Comparison of ENCODE assay signal across 9 cellular contexts in the genomic region with DNA sequence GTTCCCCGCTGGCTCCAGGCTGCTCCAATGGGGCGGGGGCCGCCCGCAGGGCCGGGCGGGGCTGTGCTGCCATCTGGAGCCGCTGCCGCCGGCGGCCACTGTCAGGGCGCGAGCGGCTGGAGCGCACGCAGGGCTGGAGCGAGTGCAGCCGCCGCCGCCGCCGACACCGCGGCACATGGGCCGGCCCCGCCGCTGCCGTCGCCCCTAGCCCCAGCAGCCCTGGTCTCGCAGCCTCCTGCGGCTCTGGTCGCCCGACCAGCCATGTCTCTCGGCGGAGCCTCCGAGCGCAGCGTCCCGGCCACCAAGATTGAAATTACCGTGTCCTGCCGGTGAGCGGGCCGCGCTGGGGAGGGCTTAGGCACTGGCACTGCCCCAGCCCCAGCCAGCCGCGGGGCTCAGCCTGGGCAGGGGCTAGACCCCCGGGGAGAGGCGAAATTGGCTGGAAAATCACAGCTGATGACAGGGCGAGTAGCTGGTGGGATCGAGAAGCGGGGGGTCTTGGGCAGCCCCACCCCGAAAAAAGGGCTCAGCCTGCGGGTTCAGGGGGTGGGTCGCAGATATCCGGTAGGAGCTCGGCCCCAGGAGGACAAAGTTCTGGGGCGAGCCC. TPM values are rescaled to one million over a fixed set of nuclear protein-coding genes. Genes with fewer than 3 reads are reported as not detected.
DNase-seq lines count a peak whose midpoint lies in the region; ATAC-seq and TF ChIP-seq lines count a peak whose summit lies in the region.
"Had no signal": no experiment of that assay in that cellular context is flagged by ENCODE, and none has a peak within 500 bp of the region (broad histone marks: within the 10 kb centered on the region; RNA-seq: fewer than 3 reads in every experiment).

A gene with protein sequence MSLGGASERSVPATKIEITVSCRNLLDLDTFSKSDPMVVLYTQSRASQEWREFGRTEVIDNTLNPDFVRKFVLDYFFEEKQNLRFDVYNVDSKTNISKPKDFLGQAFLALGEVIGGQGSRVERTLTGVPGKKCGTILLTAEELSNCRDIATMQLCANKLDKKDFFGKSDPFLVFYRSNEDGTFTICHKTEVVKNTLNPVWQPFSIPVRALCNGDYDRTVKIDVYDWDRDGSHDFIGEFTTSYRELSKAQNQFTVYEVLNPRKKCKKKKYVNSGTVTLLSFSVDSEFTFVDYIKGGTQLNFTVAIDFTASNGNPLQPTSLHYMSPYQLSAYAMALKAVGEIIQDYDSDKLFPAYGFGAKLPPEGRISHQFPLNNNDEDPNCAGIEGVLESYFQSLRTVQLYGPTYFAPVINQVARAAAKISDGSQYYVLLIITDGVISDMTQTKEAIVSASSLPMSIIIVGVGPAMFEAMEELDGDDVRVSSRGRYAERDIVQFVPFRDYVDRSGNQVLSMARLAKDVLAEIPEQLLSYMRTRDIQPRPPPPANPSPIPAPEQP (plus strand): TSS at position 98 of the 607 bp plus-strand sequence. CDS start 164 bp downstream, at position 262.

- no peak for ATAC-seq in GM21737 (IDR thresholded peaks at IDR 0.05; ENCODE audit: unreplicated experiment)

- H3K23me2 ChIP-seq in H9 (ENCODE audit: insufficient read length, low read depth, low read length, poor library complexity, severe bottlenecking) = peaks cover 11% of the 10 kb centered on the region

- H2BK12ac ChIP-seq in H9 (ENCODE audit: insufficient read length, low read depth, low read length) = no peak within 1 kb of the TSS

- H2BK20ac ChIP-seq in H9 (ENCODE audit: low read depth, low read length, poor library complexity, severe bottlenecking) = no peak within 1 kb of the TSS

- H3K9ac ChIP-seq in H9 (ENCODE audit: extremely low read depth, insufficient read length, low read length) (no peak within 1 kb of the TSS), duodenal mucosa (ENCODE audit: low read depth in 1 of 2, low read length in 2 of 2) (no peak within 1 kb of the TSS), mesendoderm (ENCODE audit: low read length) (no peak within 1 kb of the TSS)
- H3K9ac ChIP-seq: KMS-11 had no signal

- no peak within 1 kb of the TSS for H2BK5ac ChIP-seq in H9 (ENCODE audit: insufficient read length, low read length)
- H2BK5ac ChIP-seq in mesendoderm (ENCODE audit: low read length) = no peak within 1 kb of the TSS

- H3K9me3 ChIP-seq in H9 (ENCODE audit: control insufficient read depth, low read depth, low read length) (no peaks in the 10 kb centered on the region), duodenal mucosa (ENCODE audit: control insufficient read depth in 1 of 2, low read length in 2 of 2) (no peaks in the 10 kb centered on the region)

- no peak within 1 kb of the TSS; the same call in 1 of the 2 replicates for H3K14ac ChIP-seq in H9 (ENCODE audit: insufficient read depth, low read length)

- H3K4me2 ChIP-seq in H9 (ENCODE audit: insufficient read depth, insufficient read length, low read length) = peak within 1 kb of the TSS; percentile 81
- H3K4me2 ChIP-seq in mesendoderm (ENCODE audit: low read length) = peak within 1 kb of the TSS; percentile 99
- H3K4me2 ChIP-seq: KMS-11 had no signal

- H2AFZ ChIP-seq in H9 (ENCODE audit: low read length) = no peak within 1 kb of the TSS

- H3K27me3 Mint-ChIP-seq in H9 (ENCODE audit: low read depth) = peaks cover 21% of the 10 kb centered on the region

- H2BK120ac ChIP-seq in H9 (ENCODE audit: low read depth, low read length, poor library complexity, severe bottlenecking) = no peak within 1 kb of the TSS
- no peak within 1 kb of the TSS for H2BK120ac ChIP-seq in mesendoderm (ENCODE audit: low read depth, low read length)

- H2AK5ac ChIP-seq in H9 (ENCODE audit: insufficient read length, low read length) = no peak within 1 kb of the TSS
- H2AK5ac ChIP-seq in mesendoderm (ENCODE audit: low read length) = no peak within 1 kb of the TSS

- WGBS in H9 (ENCODE audit: extremely low coverage, insufficient read length, low lambda C conversion rate) = no CpG with 5 or more reads among the region's 56 CpGs
- WGBS in mesendoderm (ENCODE audit: extremely low coverage, insufficient coverage, low lambda C conversion rate) = no CpG with 5 or more reads among the region's 56 CpGs

- H3K18ac ChIP-seq in H9 (ENCODE audit: insufficient read length, low read depth, low read length) (no peak within 1 kb of the TSS), mesendoderm (ENCODE audit: low read length) (no peak within 1 kb of the TSS)

- H3K56ac ChIP-seq in H9 (ENCODE audit: insufficient read length, low read depth, low read length) (no peak within 1 kb of the TSS), mesendoderm (ENCODE audit: low read length) (peak within 1 kb of the TSS; percentile 49)

- no peak within 1 kb of the TSS for H2BK15ac ChIP-seq in H9 (ENCODE audit: low read depth, low read length)
- no peak within 1 kb of the TSS for H2BK15ac ChIP-seq in mesendoderm (replicated peaks; ENCODE audit: low read depth)

- H3K27me3 ChIP-seq in H9 (ENCODE audit: insufficient read depth, low read length) = peaks cover 3% of the 10 kb centered on the region; the same call in 1 of the 2 replicates
- H3K27me3 ChIP-seq in duodenal mucosa (ENCODE audit: control insufficient read depth in 1 of 2, insufficient read depth in 2 of 2, low read length in 2 of 2) = no peaks in the 10 kb centered on the region
- H3K27me3 ChIP-seq in mesendoderm (ENCODE audit: insufficient read depth, low read length, poor library complexity) = peaks cover 2% of the 10 kb centered on the region

- H3K36me3 ChIP-seq in duodenal mucosa (ENCODE audit: control insufficient read depth in 1 of 2, insufficient read depth in 2 of 2, low read length in 2 of 2) = peaks cover 5 to 16% of the 10 kb centered on the region in 2 donors
- H3K36me3 ChIP-seq in mesendoderm (ENCODE audit: control insufficient read depth, insufficient read depth, low read length) = no peaks in the 10 kb centered on the region

- H4K20me1 ChIP-seq in H9 (ENCODE audit: control insufficient read depth, insufficient read depth, insufficient read length) = no peaks in the 10 kb centered on the region

- H4K5ac ChIP-seq in H9 (ENCODE audit: insufficient read length, low read depth, low read length) = no peak within 1 kb of the TSS
- H4K5ac ChIP-seq in mesendoderm (ENCODE audit: low read length) = no peak within 1 kb of the TSS

- no peak within 1 kb of the TSS for H4K8ac ChIP-seq in H9 (replicated peaks; ENCODE audit: insufficient read length, low read depth, low read length)
- H4K8ac ChIP-seq in mesendoderm (ENCODE audit: low read depth, low read length) = no peak within 1 kb of the TSS

- H3K27ac ChIP-seq in H9 (ENCODE audit: insufficient read length, low read depth, low read length) (no peak within 1 kb of the TSS), duodenal mucosa (ENCODE audit: low read depth, low read length) (no peak within 1 kb of the TSS), mesendoderm (ENCODE audit: low read depth, low read length) (no peak within 1 kb of the TSS)
- H3K27ac ChIP-seq: KMS-11 had no signal

- H3K23ac ChIP-seq in H9 (ENCODE audit: insufficient read length, low read depth, low read length) = no peak within 1 kb of the TSS
- H3K23ac ChIP-seq in mesendoderm (ENCODE audit: low read length) = no peak within 1 kb of the TSS

- peak within 1 kb of the TSS; percentile 68 to 82 for H3K4me3 Mint-ChIP-seq in H9

- DNase-seq in 8988T = peak; percentile 77
- peak; percentile 41 for DNase-seq in H9
- no peak for DNase-seq in mesendoderm
- DNase-seq in HuH-7 (ENCODE audit: low spot score) = no peak
- no peak for DNase-seq in NCI-H1048 (lab: John Stamatoyannopoulos, UW)
- no peak for DNase-seq in COR-L47 (lab: John Stamatoyannopoulos, UW)

- H3K79me1 ChIP-seq in H9 (ENCODE audit: insufficient read depth, low read depth, low read length, poor library complexity, severe bottlenecking) (no peaks in the 10 kb centered on the region), mesendoderm (ENCODE audit: low read length) (no peaks in the 10 kb centered on the region)

- H3K79me2 ChIP-seq in H9 (ENCODE audit: insufficient read depth, low read length) (no peaks in the 10 kb centered on the region), mesendoderm (ENCODE audit: control insufficient read depth, insufficient read depth, low read length) (no peaks in the 10 kb centered on the region)

- H3K4ac ChIP-seq in H9 (ENCODE audit: low read depth, low read length) (no peak within 1 kb of the TSS), mesendoderm (ENCODE audit: low read depth, low read length) (no peak within 1 kb of the TSS)

- H3K4me3 ChIP-seq in duodenal mucosa (ENCODE audit: low read depth in 1 of 2, low read length in 2 of 2) = peak within 1 kb of the TSS; percentile 57 to 61
- peak within 1 kb of the TSS; percentile 46 for H3K4me3 ChIP-seq in mesendoderm (ENCODE audit: low read length)

- no peak within 1 kb of the TSS for H3T11ph ChIP-seq in H9 (ENCODE audit: low read length)

- no peaks in the 10 kb centered on the region for H3K4me1 ChIP-seq in H9 (ENCODE audit: insufficient read depth, low read length)
- H3K4me1 ChIP-seq in duodenal mucosa (ENCODE audit: control insufficient read depth in 1 of 2, insufficient read depth in 2 of 2, low read length in 2 of 2) = peaks cover 0 to 10% of the 10 kb centered on the region in 2 donors
- H3K4me1 ChIP-seq in mesendoderm (ENCODE audit: control insufficient read depth, low read depth, low read length) = no peaks in the 10 kb centered on the region

- no peak within 1 kb of the TSS for H4K91ac ChIP-seq in H9 (ENCODE audit: insufficient read length, low read depth, low read length)

- H3K9me3 Mint-ChIP-seq in H9 = no peaks in the 10 kb centered on the region

- H3K36me3 Mint-ChIP-seq in H9 (ENCODE audit: insufficient read depth in 1 of 3, low read depth in 3 of 3) = peaks cover 0 to 13% (median 0%) of the 10 kb centered on the region in 3 experiments; a peak in 1 of 7 replicates

- TF ChIP-seq CTCF in H9 (conservative IDR thresholded peaks at IDR 0.05) = no peak

- peaks cover 3 to 16% of the 10 kb centered on the region in 2 experiments; a peak in 3 of 4 replicates for H3K4me1 Mint-ChIP-seq in H9

- no peak within 1 kb of the TSS; a peak in 1 of 7 replicates for H3K27ac Mint-ChIP-seq in H9

RNA-seq across cellular contexts. Expression of the gene that starts here (rescaled TPM):
- 3.5 and 3.8 TPM in 2 replicates for total RNA-seq in H9 (2021)
- 1.4 TPM for polyA plus RNA-seq in mesendoderm (2013, experiment 1 of 2)
- 1.3 TPM for polyA plus RNA-seq in mesendoderm (2013, experiment 2 of 2)

Comparison
In these comparisons a context has a peak if more than half of its experiments do, and no peak if none do; other contexts are left out.
1. DNase-seq: peak in 8988T (single experiment) and H9 (single experiment); none in mesendoderm (single experiment), HuH-7 (single experiment), NCI-H1048 (single experiment) and COR-L47 (single experiment).